8 cellular contexts compared by ENCODE assay signal in the genomic region with DNA sequence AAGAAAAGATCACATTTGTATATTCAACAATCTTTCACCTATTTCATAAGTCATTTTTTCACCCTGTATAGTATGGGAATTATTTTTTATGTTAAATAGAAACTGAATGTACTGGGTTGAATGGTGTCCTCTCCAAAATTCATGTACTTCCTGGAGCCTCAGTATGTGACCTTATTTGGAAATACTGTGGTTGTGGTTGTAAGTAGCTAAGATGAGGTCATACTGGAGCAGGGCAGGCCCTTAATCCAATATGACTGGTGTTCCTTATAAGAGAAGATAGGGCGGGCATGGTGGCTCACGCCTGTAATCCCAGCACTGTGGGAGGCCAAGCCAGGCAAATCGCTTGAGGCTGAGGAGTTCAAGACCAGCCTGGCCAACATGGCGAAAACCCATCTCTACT.
DNase-seq lines count a peak whose midpoint lies in the region; ATAC-seq, FAIRE-seq and TF ChIP-seq lines count a peak whose summit lies in the region.
"Not testable (repeated sequence)": the region's sequence is repeated elsewhere in the genome, so short reads cannot be mapped to it uniquely, and the experiment has no call there.

No MANE protein-coding gene starts in this region.

- not testable (repeated sequence) for H3K27me3 ChIP-seq in keratinocyte (ENCODE audit: control insufficient read depth, extremely low read depth, insufficient read depth, low read length)

- ATAC-seq in GM18502 (IDR thresholded peaks at IDR 0.05; ENCODE audit: poor library complexity, unreplicated experiment) (peak; percentile 60), HG02678 (IDR thresholded peaks at IDR 0.05; ENCODE audit: unreplicated experiment) (peak; percentile 53), HG03558 (IDR thresholded peaks at IDR 0.05; ENCODE audit: extremely low read depth, unreplicated experiment) (peak; percentile 68), WTC11 (peak; percentile 43)
- ATAC-seq in activated naive CD8-positive, alpha-beta T cell treated with anti-CD3 and anti-CD28 coated beads, Interleukin-2, amount 50 U/mL, for 24 hours = peak; percentile 80

- not testable (repeated sequence) for TF ChIP-seq CTCF in WTC11 (IDR thresholded peaks at IDR 0.05); keratinocyte (optimal IDR thresholded peaks at IDR 0.05 in 1 of 3, IDR thresholded peaks at IDR 0.05 in 1 of 3, conservative IDR thresholded peaks at IDR 0.05 in 1 of 3; ENCODE audit: extremely low read depth in 1 of 3, insufficient read depth in 2 of 3, low read length in 3 of 3)

- H3K4me1 ChIP-seq in keratinocyte (ENCODE audit: control insufficient read depth, extremely low read depth, insufficient read depth, low read length) = not testable (repeated sequence)

- H3K27ac ChIP-seq in keratinocyte (ENCODE audit: control insufficient read depth, insufficient read depth, low read length) = not testable (repeated sequence)

- H3K9me3 Mint-ChIP-seq in WTC11 = not testable (repeated sequence)
- peaks cover 11% of the 10 kb centered on the region for H3K9me3 Mint-ChIP-seq in activated naive CD8-positive, alpha-beta T cell treated with anti-CD3 and anti-CD28 coated beads, Interleukin-2, amount 50 U/mL, for 24 hours

- H3K4me2 ChIP-seq in keratinocyte (ENCODE audit: control insufficient read depth, extremely low read depth, insufficient read depth, low read depth, low read length) = not testable (repeated sequence)

- not testable (repeated sequence) for H3K79me2 ChIP-seq in keratinocyte (ENCODE audit: control insufficient read depth, insufficient read depth, low read length)

- FAIRE-seq in GM19239 (lab: Jason Lieb, UNC) = peak; percentile 61
- FAIRE-seq in keratinocyte (lab: Jason Lieb, UNC) = peak; percentile 5

- not testable (repeated sequence) for H3K4me1 Mint-ChIP-seq in WTC11; activated naive CD8-positive, alpha-beta T cell treated with anti-CD3 and anti-CD28 coated beads, Interleukin-2, amount 50 U/mL, for 24 hours

- not testable (repeated sequence) for H2AFZ ChIP-seq in keratinocyte (ENCODE audit: control insufficient read depth, low read length)

- H3K4me3 ChIP-seq in keratinocyte (ENCODE audit: control insufficient read depth in 2 of 3, extremely low read depth in 1 of 3, insufficient read depth in 2 of 3, low read depth in 1 of 3, low read length in 3 of 3) = not testable (repeated sequence)

- peak; percentile 12 for DNase-seq in A172 (ENCODE audit: low spot score)
- DNase-seq in GM19239 (ENCODE audit: insufficient read length, low spot score); WTC11 (ENCODE audit: low spot score); activated naive CD8-positive, alpha-beta T cell treated with anti-CD3 and anti-CD28 coated beads, Interleukin-2, amount 50 U/mL, for 24 hours; keratinocyte (ENCODE audit: low read depth, low spot score): not testable (repeated sequence)

- not testable (repeated sequence) for H3K36me3 ChIP-seq in keratinocyte (ENCODE audit: control insufficient read depth in 2 of 2, extremely low read depth in 1 of 2, insufficient read depth in 2 of 2, low read length in 2 of 2)

- not testable (repeated sequence) for H3K9ac ChIP-seq in keratinocyte (ENCODE audit: control insufficient read depth, extremely low read depth, insufficient read depth, low read length)

- not testable (repeated sequence) for H3K27me3 Mint-ChIP-seq in WTC11 (ENCODE audit: low read depth); activated naive CD8-positive, alpha-beta T cell treated with anti-CD3 and anti-CD28 coated beads, Interleukin-2, amount 50 U/mL, for 24 hours

- H3K9me3 ChIP-seq in keratinocyte (ENCODE audit: control insufficient read depth, low read depth, low read length) = not testable (repeated sequence)

- H3K4me3 Mint-ChIP-seq in WTC11; activated naive CD8-positive, alpha-beta T cell treated with anti-CD3 and anti-CD28 coated beads, Interleukin-2, amount 50 U/mL, for 24 hours: not testable (repeated sequence)

- not testable (repeated sequence) for H3K27ac Mint-ChIP-seq in WTC11; activated naive CD8-positive, alpha-beta T cell treated with anti-CD3 and anti-CD28 coated beads, Interleukin-2, amount 50 U/mL, for 24 hours

- CTCF ChIA-PET in WTC11 (lab: Charles Lee) = not testable (repeated sequence)

- not testable (repeated sequence) for H3K9me1 ChIP-seq in keratinocyte (ENCODE audit: control insufficient read depth, extremely low read depth, insufficient read depth, low read length)

- H4K20me1 ChIP-seq in keratinocyte (ENCODE audit: control insufficient read depth, extremely low read depth, insufficient read depth, low read length) = not testable (repeated sequence)

- not testable (repeated sequence) for H3K36me3 Mint-ChIP-seq in WTC11
- H3K36me3 Mint-ChIP-seq in activated naive CD8-positive, alpha-beta T cell treated with anti-CD3 and anti-CD28 coated beads, Interleukin-2, amount 50 U/mL, for 24 hours (ENCODE audit: low read depth) = peaks cover 13% of the 10 kb centered on the region

- dilution Hi-C loops in keratinocyte (cut with MboI; ENCODE audit: extremely low pct_ligation_motif_present, low sequenced_read_pairs) = not testable (repeated sequence)

- POLR2A ChIA-PET in WTC11 (lab: Charles Lee) = not testable (repeated sequence)
